Comparison of ENCODE assay signal across 1 cellular context in the genomic region with DNA sequence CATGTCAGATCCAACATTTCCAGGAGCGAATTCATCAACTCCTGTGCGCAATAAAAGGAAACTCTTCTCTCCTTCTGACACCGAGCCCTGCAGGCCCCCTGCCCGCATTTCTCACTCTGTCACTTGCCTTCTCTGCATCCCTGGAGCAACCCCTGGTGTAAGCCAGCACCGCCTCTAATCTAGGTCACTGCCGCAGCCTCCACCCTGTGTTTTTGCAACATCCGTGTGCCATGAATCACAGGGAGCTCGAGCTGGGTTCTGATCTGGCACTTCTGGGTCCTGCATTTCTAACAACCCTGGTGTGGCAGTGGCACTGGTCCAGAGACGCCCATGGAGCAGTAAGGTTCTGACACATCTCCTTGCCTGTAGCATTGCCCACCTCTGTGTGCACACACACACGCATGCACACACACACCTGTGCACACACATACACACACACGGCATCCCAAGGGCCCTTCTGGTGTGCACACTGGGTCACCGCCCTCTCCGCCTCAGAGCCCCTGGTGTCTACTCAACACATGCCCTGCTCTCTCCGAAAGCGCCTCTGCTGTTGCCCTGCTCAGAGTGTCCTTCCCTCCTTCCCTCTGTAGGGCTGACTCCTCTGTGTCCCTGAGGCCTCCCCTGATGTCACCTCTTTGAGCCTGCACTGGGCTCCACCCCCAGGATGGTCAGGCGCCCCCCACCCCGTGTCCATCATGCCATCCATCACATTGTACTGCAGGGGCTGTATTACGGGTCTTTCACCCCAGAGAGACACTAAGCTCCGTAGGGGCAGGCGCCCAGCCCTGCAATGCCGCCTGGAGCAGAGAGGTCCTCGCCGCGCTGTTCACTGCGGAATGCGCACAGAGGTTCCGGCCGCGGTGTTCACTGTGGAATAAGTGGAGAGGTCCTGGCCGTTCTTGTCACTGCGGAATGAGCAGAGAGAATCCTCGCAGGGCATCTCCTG.
TF ChIP-seq lines count a peak whose summit lies in the region.

No MANE protein-coding gene starts in this region.

TF ChIP-seq in WTC11, 78 proteins besides CTCF, POLR2A, EP300 and RAD21 (continued from another document):
- TF ChIP-seq, protein P1, sequence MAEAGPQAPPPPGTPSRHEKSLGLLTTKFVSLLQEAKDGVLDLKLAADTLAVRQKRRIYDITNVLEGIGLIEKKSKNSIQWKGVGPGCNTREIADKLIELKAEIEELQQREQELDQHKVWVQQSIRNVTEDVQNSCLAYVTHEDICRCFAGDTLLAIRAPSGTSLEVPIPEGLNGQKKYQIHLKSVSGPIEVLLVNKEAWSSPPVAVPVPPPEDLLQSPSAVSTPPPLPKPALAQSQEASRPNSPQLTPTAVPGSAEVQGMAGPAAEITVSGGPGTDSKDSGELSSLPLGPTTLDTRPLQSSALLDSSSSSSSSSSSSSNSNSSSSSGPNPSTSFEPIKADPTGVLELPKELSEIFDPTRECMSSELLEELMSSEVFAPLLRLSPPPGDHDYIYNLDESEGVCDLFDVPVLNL (CRISPR knock-in tag; IDR thresholded peaks at IDR 0.05; ENCODE audit: borderline replicate concordance, low read depth): no peak
- TF ChIP-seq, protein P2, sequence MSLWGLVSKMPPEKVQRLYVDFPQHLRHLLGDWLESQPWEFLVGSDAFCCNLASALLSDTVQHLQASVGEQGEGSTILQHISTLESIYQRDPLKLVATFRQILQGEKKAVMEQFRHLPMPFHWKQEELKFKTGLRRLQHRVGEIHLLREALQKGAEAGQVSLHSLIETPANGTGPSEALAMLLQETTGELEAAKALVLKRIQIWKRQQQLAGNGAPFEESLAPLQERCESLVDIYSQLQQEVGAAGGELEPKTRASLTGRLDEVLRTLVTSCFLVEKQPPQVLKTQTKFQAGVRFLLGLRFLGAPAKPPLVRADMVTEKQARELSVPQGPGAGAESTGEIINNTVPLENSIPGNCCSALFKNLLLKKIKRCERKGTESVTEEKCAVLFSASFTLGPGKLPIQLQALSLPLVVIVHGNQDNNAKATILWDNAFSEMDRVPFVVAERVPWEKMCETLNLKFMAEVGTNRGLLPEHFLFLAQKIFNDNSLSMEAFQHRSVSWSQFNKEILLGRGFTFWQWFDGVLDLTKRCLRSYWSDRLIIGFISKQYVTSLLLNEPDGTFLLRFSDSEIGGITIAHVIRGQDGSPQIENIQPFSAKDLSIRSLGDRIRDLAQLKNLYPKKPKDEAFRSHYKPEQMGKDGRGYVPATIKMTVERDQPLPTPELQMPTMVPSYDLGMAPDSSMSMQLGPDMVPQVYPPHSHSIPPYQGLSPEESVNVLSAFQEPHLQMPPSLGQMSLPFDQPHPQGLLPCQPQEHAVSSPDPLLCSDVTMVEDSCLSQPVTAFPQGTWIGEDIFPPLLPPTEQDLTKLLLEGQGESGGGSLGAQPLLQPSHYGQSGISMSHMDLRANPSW (CRISPR knock-in tag; conservative IDR thresholded peaks at IDR 0.05; ENCODE audit: low read depth): no peak
- TF ChIP-seq ZNF423 (CRISPR knock-in tag; IDR thresholded peaks at IDR 0.05) (no peak), IRF1 (CRISPR knock-in tag; IDR thresholded peaks at IDR 0.05) (no peak), TP53 (CRISPR knock-in tag; IDR thresholded peaks at IDR 0.05) (no peak), KAT7 (CRISPR knock-in tag; IDR thresholded peaks at IDR 0.05; ENCODE audit: borderline replicate concordance) (no peak)
- TF ChIP-seq, protein P3, sequence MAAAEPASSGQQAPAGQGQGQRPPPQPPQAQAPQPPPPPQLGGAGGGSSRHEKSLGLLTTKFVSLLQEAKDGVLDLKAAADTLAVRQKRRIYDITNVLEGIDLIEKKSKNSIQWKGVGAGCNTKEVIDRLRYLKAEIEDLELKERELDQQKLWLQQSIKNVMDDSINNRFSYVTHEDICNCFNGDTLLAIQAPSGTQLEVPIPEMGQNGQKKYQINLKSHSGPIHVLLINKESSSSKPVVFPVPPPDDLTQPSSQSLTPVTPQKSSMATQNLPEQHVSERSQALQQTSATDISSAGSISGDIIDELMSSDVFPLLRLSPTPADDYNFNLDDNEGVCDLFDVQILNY (CRISPR knock-in tag; IDR thresholded peaks at IDR 0.05): no peak
TF ChIP-seq in WTC11: peak in this region for 0.
